9 cellular contexts compared by ENCODE assay signal in the genomic region with DNA sequence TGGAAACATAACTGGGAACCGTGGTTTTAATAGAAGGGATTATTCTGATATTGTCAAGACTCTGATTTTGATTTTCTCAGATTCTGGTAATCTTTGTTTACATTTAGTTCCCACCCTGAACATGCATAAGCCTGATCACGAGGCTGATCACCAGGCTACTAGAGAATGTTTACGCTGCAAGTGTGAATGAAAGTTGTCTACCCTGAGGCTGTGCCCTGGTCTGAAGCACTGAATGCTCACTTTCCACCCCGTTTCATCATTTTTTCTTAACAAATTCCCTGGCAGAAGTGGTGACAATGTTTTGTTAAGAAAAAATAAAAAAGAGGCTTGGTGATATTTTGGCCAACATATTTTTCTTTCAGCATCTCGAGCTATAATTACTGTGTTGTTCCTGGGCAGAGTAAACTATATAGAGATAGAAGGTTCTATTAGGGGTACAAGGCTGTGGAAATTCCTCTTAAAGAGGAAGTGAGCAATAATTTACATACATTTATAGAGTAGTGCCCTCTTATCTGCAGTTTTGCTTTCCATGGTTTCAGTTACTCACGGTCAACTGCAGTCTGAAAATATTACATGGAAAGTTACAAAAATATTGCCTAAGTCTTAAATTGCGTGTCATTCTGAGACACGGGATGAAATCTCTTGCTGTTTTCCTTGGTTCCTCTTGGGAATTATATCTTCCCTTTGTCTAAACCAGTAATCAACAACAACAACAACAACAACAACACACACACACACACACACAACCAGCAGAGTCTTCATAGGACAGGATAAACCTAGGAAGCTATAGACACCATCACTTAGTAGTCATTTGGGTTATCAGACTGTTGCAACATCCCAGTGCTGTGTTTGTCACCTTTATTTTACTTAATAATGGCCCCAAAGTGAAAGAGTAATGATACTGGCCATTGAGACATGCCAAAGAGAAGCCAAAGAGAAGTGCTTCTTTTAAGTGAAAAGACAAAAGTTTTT.
A peak's percentile ranks its signal among the peaks of the same experiment; 100 is the strongest.
DNase-seq lines count a peak whose midpoint lies in the region; ATAC-seq, FAIRE-seq and TF ChIP-seq lines count a peak whose summit lies in the region.
"Had no signal": no experiment of that assay in that cellular context is flagged by ENCODE, and none has a peak within 500 bp of the region (broad histone marks: within the 10 kb centered on the region; RNA-seq: fewer than 3 reads in every experiment).

No MANE protein-coding gene starts in this region.

- no peak overlapping the region for H2BK5ac ChIP-seq in mesenchymal stem cell (ENCODE audit: low read depth, low read length, poor library complexity, severe bottlenecking)

- peaks cover 2% of the 10 kb centered on the region for H3K4me1 ChIP-seq in mesenchymal stem cell (ENCODE audit: control insufficient read depth, insufficient read depth, low read depth, low read length)
- peaks cover 0 to 5% of the 10 kb centered on the region in 2 donors for H3K4me1 ChIP-seq in thyroid gland

- H2BK15ac ChIP-seq in mesenchymal stem cell (ENCODE audit: low read depth, poor library complexity, severe bottlenecking), result no peak overlapping the region

- no peak overlapping the region for H3K23ac ChIP-seq in mesenchymal stem cell (ENCODE audit: low read length in 2 of 2)

- H3K27ac ChIP-seq in mesenchymal stem cell (ENCODE audit: low read length, poor library complexity, severe bottlenecking) (no peak overlapping the region), thyroid gland (no peak overlapping the region)

- no peak for TF ChIP-seq CTCF in thyroid gland (IDR thresholded peaks at IDR 0.05)

- peak overlapping the region; percentile 41 for H4K8ac ChIP-seq in mesenchymal stem cell (ENCODE audit: low read length)

- intact Hi-C loops in thyroid gland (cut with DNase I), result no loop called here

- H3K9ac ChIP-seq in mesenchymal stem cell (ENCODE audit: low read length), result no peak overlapping the region

- H2BK12ac ChIP-seq in mesenchymal stem cell (ENCODE audit: low read length in 2 of 2), result peak overlapping the region in 1 of 2 experiments; percentile 82

- peak overlapping the region; percentile 50 for H4K91ac ChIP-seq in mesenchymal stem cell (ENCODE audit: low read length)

- peak; percentile 96 for ATAC-seq in GM18907 (IDR thresholded peaks at IDR 0.05; ENCODE audit: unreplicated experiment)
- peak; percentile 96 for ATAC-seq in HG02852 (IDR thresholded peaks at IDR 0.05; ENCODE audit: unreplicated experiment)

- H2AFZ ChIP-seq in mesenchymal stem cell (ENCODE audit: low read depth, low read length), result no peak overlapping the region

- WGBS in mesenchymal stem cell, result 54% methylated on average over 6 of the region's 8 CpGs
- WGBS in thyroid gland, 2 donors, result 84 to 87% methylated on average over 8 of the region's 8 CpGs

- H2AK5ac ChIP-seq in mesenchymal stem cell (ENCODE audit: low read length, severe bottlenecking), result no peak overlapping the region

- H3K4me3 ChIP-seq in mesenchymal stem cell (ENCODE audit: insufficient read depth in 1 of 2, low read depth in 1 of 2, low read length in 2 of 2) (no peak overlapping the region), thyroid gland (replicated peaks in 1 of 3) (no peak overlapping the region)

- no peak for FAIRE-seq in HTR-8/SVneo (lab: Jason Lieb, UNC)
- FAIRE-seq: endometrium had no signal

- no peak overlapping the region for H3K4ac ChIP-seq in mesenchymal stem cell (ENCODE audit: low read depth in 1 of 2, low read length in 2 of 2)

- H3K18ac ChIP-seq in mesenchymal stem cell (ENCODE audit: low read depth in 1 of 2, low read length in 2 of 2), result peak overlapping the region; percentile 18 to 86

- H3K4me2 ChIP-seq in mesenchymal stem cell (ENCODE audit: low read length, poor library complexity, severe bottlenecking), result no peak overlapping the region

- DNase-seq in NOMO-1 (lab: John Stamatoyannopoulos, UW; ENCODE audit: unreplicated experiment in 2 of 2), result peak; percentile 74 to 96
- peak; percentile 90 for DNase-seq in mesenchymal stem cell
- DNase-seq in NCI-H446 treated with DMSO at 0.1 percent for 48 hours (lab: John Stamatoyannopoulos, UW), result no peak
- no peak for DNase-seq in HTR-8/SVneo (ENCODE audit: insufficient read length, low spot score)
- DNase-seq in NCI-H1048 (lab: John Stamatoyannopoulos, UW), result no peak
- DNase-seq in thyroid gland, result no peak

- H3K36me3 ChIP-seq in mesenchymal stem cell (ENCODE audit: control insufficient read depth in 1 of 2, insufficient read depth in 2 of 2, low read depth in 1 of 2, low read length in 2 of 2) (no peaks in the 10 kb centered on the region), thyroid gland (no peaks in the 10 kb centered on the region)

- H3K14ac ChIP-seq in mesenchymal stem cell (ENCODE audit: low read length in 2 of 2), result no peak overlapping the region

- no peak for TF ChIP-seq POLR2A in thyroid gland (IDR thresholded peaks at IDR 0.05)

- H3K79me1 ChIP-seq in mesenchymal stem cell (replicated peaks; ENCODE audit: low read length, poor library complexity, severe bottlenecking), result no peaks in the 10 kb centered on the region

- H3K9me3 ChIP-seq in mesenchymal stem cell (ENCODE audit: control insufficient read depth, low read length) (no peaks in the 10 kb centered on the region), thyroid gland (no peaks in the 10 kb centered on the region)

- H2BK120ac ChIP-seq in mesenchymal stem cell (ENCODE audit: low read depth, low read length), result no peak overlapping the region

- no peaks in the 10 kb centered on the region for H3K27me3 ChIP-seq in mesenchymal stem cell (ENCODE audit: control insufficient read depth in 1 of 2, insufficient read depth in 1 of 2, low read length in 2 of 2)
- no peaks in the 10 kb centered on the region for H3K27me3 ChIP-seq in thyroid gland

Comparison
In these comparisons a context has a peak if more than half of its experiments do, and no peak if none do; other contexts are left out.
1. DNase-seq: peak in NOMO-1 (2 of 2) and mesenchymal stem cell (single experiment); none in NCI-H446 treated with DMSO at 0.1 percent for 48 hours (single experiment), HTR-8/SVneo (single experiment), NCI-H1048 (single experiment) and thyroid gland (0 of 2).